Comparison of ENCODE assay signal across 12 cellular contexts in genomic region chr1:89605692-89606091, GRCh38. TPM values are rescaled to one million over a fixed set of nuclear protein-coding genes. Genes with fewer than 3 reads are reported as not detected.
DNase-seq lines count a peak whose midpoint lies in the region; ATAC-seq and TF ChIP-seq lines count a peak whose summit lies in the region.
"Had no signal": no experiment of that assay in that cellular context is flagged by ENCODE, and none has a peak within 500 bp of the region (broad histone marks: within the 10 kb centered on the region; RNA-seq: fewer than 3 reads in every experiment).

No MANE protein-coding gene starts in this region.

- peaks cover 92% of the 10 kb centered on the region for H3K4me1 Mint-ChIP-seq in activated CD4-positive, alpha-beta memory T cell treated with anti-CD3 and anti-CD28 coated beads, Interleukin-2, amount 10 ng/mL, durations not matched to agents 7 days and 5 days

- ATAC-seq in GM21367 (IDR thresholded peaks at IDR 0.05; ENCODE audit: unreplicated experiment) = no peak
- no peak for ATAC-seq in GM18873 (IDR thresholded peaks at IDR 0.05; ENCODE audit: low FRiP score, unreplicated experiment)

- no peak overlapping the region for H3K4me3 ChIP-seq in HEK293 (ENCODE audit: low read depth, low read length)
- no peak overlapping the region for H3K4me3 ChIP-seq in foreskin fibroblast (ENCODE audit: low read depth in 1 of 2, low read length in 2 of 2)
- H3K4me3 ChIP-seq: transverse colon had no signal

- no peaks in the 10 kb centered on the region for H3K9me3 Mint-ChIP-seq in activated CD4-positive, alpha-beta memory T cell treated with anti-CD3 and anti-CD28 coated beads, Interleukin-2, amount 10 ng/mL, durations not matched to agents 7 days and 5 days

- CTCF ChIA-PET in HEK293 (lab: Yijun Ruan, JAX) = interaction anchor here (1.2 kb wide), 1 partner anchor 8 kb away, joined by 5 read pairs; no protein-coding TSS in a partner anchor
- CTCF ChIA-PET in activated CD4-positive, alpha-beta memory T cell treated with anti-CD3 and anti-CD28 coated beads, Interleukin-2, amount 10 ng/mL, durations not matched to agents 7 days and 5 days (lab: Charles Lee) = interaction anchor here (0.9 to 10.4 kb wide), 5 partner anchors 11 to 157 kb away, joined by 3 to 102 read pairs (median 4); no protein-coding TSS in a partner anchor

- H3K4me3 Mint-ChIP-seq in activated CD4-positive, alpha-beta memory T cell treated with anti-CD3 and anti-CD28 coated beads, Interleukin-2, amount 10 ng/mL, durations not matched to agents 7 days and 5 days = no peak overlapping the region

- peak overlapping the region; percentile 99 for H3K27ac Mint-ChIP-seq in activated CD4-positive, alpha-beta memory T cell treated with anti-CD3 and anti-CD28 coated beads, Interleukin-2, amount 10 ng/mL, durations not matched to agents 7 days and 5 days

- no peak overlapping the region for H3K27ac ChIP-seq in HEK293 (ENCODE audit: extremely low read depth, low read depth, low read length)
- H3K27ac ChIP-seq: transverse colon had no signal

- no peaks in the 10 kb centered on the region for H3K4me1 ChIP-seq in HEK293 (ENCODE audit: control insufficient read depth, insufficient read depth, low read length)
- H3K4me1 ChIP-seq: transverse colon had no signal

- no peaks in the 10 kb centered on the region for H3K9me3 ChIP-seq in HEK293 (ENCODE audit: control insufficient read depth, insufficient read depth, low read depth, low read length)
- H3K9me3 ChIP-seq: transverse colon had no signal

- no peak for TF ChIP-seq CTCF in HEK293 (tag by site-specific recombination; IDR thresholded peaks at IDR 0.05)
- TF ChIP-seq CTCF in foreskin fibroblast (IDR thresholded peaks at IDR 0.05; ENCODE audit: low read depth, low read length) = no peak
- TF ChIP-seq CTCF in GM20000 (IDR thresholded peaks at IDR 0.05; ENCODE audit: extremely low read depth, missing control alignments) = no peak

- peaks cover 29% of the 10 kb centered on the region for H3K36me3 Mint-ChIP-seq in activated CD4-positive, alpha-beta memory T cell treated with anti-CD3 and anti-CD28 coated beads, Interleukin-2, amount 10 ng/mL, durations not matched to agents 7 days and 5 days (ENCODE audit: low read depth)

- peak; percentile 19 for DNase-seq in AG20443 (ENCODE audit: low spot score)
- DNase-seq in activated CD4-positive, alpha-beta memory T cell treated with anti-CD3 and anti-CD28 coated beads, Interleukin-2, amount 10 ng/mL, durations not matched to agents 7 days and 5 days = no peak
- peak; percentile 90 to 93 for DNase-seq in foreskin fibroblast
- no peak for DNase-seq in GM20000 (ENCODE audit: low spot score)
- DNase-seq in NCI-H2227 treated with DMSO at 0.1 percent for 48 hours (lab: John Stamatoyannopoulos, UW) = no peak
- DNase-seq: DND-41; RPMI8226; stimulated activated CD4-positive, alpha-beta T cell treated with anti-CD3 and anti-CD28 coated beads, Interleukin-2, amount 100 ng/mL, for 48 hours; transverse colon had no signal

- H3K27me3 Mint-ChIP-seq in activated CD4-positive, alpha-beta memory T cell treated with anti-CD3 and anti-CD28 coated beads, Interleukin-2, amount 10 ng/mL, durations not matched to agents 7 days and 5 days = no peaks in the 10 kb centered on the region

- H3K36me3 ChIP-seq in HEK293 (ENCODE audit: control insufficient read depth in 2 of 2, insufficient read depth in 1 of 2, low read length in 2 of 2) = no peaks in the 10 kb centered on the region
- H3K36me3 ChIP-seq: transverse colon had no signal

- POLR2A ChIA-PET in HEK293 (lab: Yijun Ruan, JAX) = no interaction called here
- POLR2A ChIA-PET in activated CD4-positive, alpha-beta memory T cell treated with anti-CD3 and anti-CD28 coated beads, Interleukin-2, amount 10 ng/mL, durations not matched to agents 7 days and 5 days (lab: Charles Lee) = interaction anchor here (1.1 to 12.0 kb wide), 9 partner anchors 10 to 153 kb away, joined by 4 to 828 read pairs (median 10); partner anchors contain the start of genes LRRC8B and LRRC8C

TF ChIP-seq in HEK293, 187 proteins besides CTCF, POLR2A, EP300 and RAD21:
- no peak for TF ChIP-seq ZNF214 (tag by site-specific recombination; IDR thresholded peaks at IDR 0.05; ENCODE audit: borderline replicate concordance)
- TF ChIP-seq ZNF626 (tag by site-specific recombination; IDR thresholded peaks at IDR 0.05) = no peak
- TF ChIP-seq, protein P1, sequence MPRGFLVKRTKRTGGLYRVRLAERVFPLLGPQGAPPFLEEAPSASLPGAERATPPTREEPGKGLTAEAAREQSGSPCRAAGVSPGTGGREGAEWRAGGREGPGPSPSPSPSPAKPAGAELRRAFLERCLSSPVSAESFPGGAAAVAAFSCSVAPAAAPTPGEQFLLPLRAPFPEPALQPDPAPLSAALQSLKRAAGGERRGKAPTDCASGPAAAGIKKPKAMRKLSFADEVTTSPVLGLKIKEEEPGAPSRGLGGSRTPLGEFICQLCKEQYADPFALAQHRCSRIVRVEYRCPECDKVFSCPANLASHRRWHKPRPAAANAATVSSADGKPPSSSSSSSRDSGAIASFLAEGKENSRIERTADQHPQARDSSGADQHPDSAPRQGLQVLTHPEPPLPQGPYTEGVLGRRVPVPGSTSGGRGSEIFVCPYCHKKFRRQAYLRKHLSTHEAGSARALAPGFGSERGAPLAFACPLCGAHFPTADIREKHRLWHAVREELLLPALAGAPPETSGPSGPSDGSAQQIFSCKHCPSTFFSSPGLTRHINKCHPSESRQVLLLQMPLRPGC (tag by site-specific recombination; IDR thresholded peaks at IDR 0.05) = no peak
- peak; percentile 63 for TF ChIP-seq ZFHX2 (tag by site-specific recombination; conservative IDR thresholded peaks at IDR 0.05)
- no peak for TF ChIP-seq ZNF561 (tag by site-specific recombination; IDR thresholded peaks at IDR 0.05; ENCODE audit: borderline replicate concordance)
- TF ChIP-seq ZNF558 (tag by site-specific recombination; IDR thresholded peaks at IDR 0.05) = no peak

RNA-seq across cellular contexts. Expression of gene LRRC8C, which starts 27.2 kb away (rescaled TPM):
- total RNA-seq in activated CD4-positive, alpha-beta memory T cell treated with anti-CD3 and anti-CD28 coated beads, Interleukin-2, amount 10 ng/mL, durations not matched to agents 7 days and 5 days = 10 to 100 TPM; 52.5 to 55.6 TPM

Comparison
In these comparisons a context has a peak if more than half of its experiments do, and no peak if none do; other contexts are left out.
1. DNase-seq: peak in AG20443 (single experiment) and foreskin fibroblast (2 of 2); none in activated CD4-positive, alpha-beta memory T cell treated with anti-CD3 and anti-CD28 coated beads, Interleukin-2, amount 10 ng/mL, durations not matched to agents 7 days and 5 days (single experiment), GM20000 (single experiment) and NCI-H2227 treated with DMSO at 0.1 percent for 48 hours (single experiment).